In the genomic region with DNA sequence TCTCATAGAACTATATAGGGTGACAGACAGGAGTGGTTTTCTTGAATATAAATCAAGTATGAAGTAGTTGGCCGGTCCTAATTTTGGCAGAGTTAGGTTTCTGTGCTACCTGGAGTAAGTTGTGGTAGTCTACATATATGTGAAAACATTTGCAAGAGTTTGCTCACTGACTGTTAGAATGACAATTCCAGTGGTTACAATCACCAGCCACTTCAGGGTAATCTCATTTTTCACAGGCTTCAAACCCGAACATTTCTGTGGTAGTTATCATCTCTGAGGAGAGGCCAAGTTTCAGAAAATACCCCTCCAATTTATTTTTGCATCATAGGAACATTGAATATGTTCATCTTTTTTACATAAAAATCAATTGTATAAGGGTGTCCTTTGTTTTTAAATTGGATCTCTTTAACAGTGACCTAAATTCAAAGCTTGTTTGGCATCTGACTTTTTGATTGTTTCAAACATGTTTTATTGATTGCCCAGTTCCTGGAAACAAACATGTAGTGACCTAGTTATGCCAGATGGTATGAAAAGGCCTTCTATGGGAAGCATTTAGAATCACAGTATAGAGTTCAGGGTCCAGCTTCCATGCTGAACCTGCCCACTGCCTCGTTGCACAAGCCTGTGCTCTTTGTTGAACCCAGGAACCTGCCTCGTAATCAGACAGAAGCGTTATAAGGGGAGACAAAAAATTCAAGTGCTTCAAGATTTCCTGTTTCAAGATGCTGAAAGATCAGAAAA, we compare ENCODE assay signal across 2 cellular contexts.
TF ChIP-seq lines count a peak whose summit lies in the region.

No MANE protein-coding gene starts in this region.

TF ChIP-seq in IMR-90, 13 proteins besides CTCF, POLR2A, EP300 and RAD21:
- TF ChIP-seq SMC3 (IDR thresholded peaks at IDR 0.05; ENCODE audit: low read depth, low read length), result no peak
- TF ChIP-seq, protein P1, sequence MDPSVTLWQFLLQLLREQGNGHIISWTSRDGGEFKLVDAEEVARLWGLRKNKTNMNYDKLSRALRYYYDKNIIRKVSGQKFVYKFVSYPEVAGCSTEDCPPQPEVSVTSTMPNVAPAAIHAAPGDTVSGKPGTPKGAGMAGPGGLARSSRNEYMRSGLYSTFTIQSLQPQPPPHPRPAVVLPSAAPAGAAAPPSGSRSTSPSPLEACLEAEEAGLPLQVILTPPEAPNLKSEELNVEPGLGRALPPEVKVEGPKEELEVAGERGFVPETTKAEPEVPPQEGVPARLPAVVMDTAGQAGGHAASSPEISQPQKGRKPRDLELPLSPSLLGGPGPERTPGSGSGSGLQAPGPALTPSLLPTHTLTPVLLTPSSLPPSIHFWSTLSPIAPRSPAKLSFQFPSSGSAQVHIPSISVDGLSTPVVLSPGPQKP (IDR thresholded peaks at IDR 0.05; ENCODE audit: borderline replicate concordance, low read depth, low read length), result no peak
- TF ChIP-seq BHLHE40 (IDR thresholded peaks at IDR 0.05; ENCODE audit: low read depth, low read length), result no peak
- no peak for TF ChIP-seq FOS (IDR thresholded peaks at IDR 0.05; ENCODE audit: low read depth, low read length)
- TF ChIP-seq MXI1 (IDR thresholded peaks at IDR 0.05; ENCODE audit: borderline replicate concordance, low read depth, low read length), result no peak
- TF ChIP-seq RFX5 (IDR thresholded peaks at IDR 0.05; ENCODE audit: low read depth, low read length), result no peak
- no peak for TF ChIP-seq CEBPB (IDR thresholded peaks at IDR 0.05; ENCODE audit: low read depth, low read length)
- no peak for TF ChIP-seq NFE2L2 (IDR thresholded peaks at IDR 0.05; ENCODE audit: low read depth, low read length)
- TF ChIP-seq MAZ (IDR thresholded peaks at IDR 0.05; ENCODE audit: borderline replicate concordance, low read depth, low read length), result no peak
- no peak for TF ChIP-seq MAFK (IDR thresholded peaks at IDR 0.05; ENCODE audit: low read depth, low read length)

TF ChIP-seq in liver, 16 proteins besides CTCF, POLR2A, EP300 and RAD21:
- peak; percentile 95 for TF ChIP-seq HNF4A (conservative IDR thresholded peaks at IDR 0.05)
- TF ChIP-seq TAF1 (conservative IDR thresholded peaks at IDR 0.05), result no peak
- peak; percentile 64 for TF ChIP-seq ZBTB33 (IDR thresholded peaks at IDR 0.05)
- TF ChIP-seq SP1 (IDR thresholded peaks at IDR 0.05), result peak; percentile 92
- TF ChIP-seq, protein P2, sequence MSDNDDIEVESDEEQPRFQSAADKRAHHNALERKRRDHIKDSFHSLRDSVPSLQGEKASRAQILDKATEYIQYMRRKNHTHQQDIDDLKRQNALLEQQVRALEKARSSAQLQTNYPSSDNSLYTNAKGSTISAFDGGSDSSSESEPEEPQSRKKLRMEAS (IDR thresholded peaks at IDR 0.05), result peak; percentile 38
- no peak for TF ChIP-seq FOXA1 (IDR thresholded peaks at IDR 0.05)
- TF ChIP-seq, protein P3, sequence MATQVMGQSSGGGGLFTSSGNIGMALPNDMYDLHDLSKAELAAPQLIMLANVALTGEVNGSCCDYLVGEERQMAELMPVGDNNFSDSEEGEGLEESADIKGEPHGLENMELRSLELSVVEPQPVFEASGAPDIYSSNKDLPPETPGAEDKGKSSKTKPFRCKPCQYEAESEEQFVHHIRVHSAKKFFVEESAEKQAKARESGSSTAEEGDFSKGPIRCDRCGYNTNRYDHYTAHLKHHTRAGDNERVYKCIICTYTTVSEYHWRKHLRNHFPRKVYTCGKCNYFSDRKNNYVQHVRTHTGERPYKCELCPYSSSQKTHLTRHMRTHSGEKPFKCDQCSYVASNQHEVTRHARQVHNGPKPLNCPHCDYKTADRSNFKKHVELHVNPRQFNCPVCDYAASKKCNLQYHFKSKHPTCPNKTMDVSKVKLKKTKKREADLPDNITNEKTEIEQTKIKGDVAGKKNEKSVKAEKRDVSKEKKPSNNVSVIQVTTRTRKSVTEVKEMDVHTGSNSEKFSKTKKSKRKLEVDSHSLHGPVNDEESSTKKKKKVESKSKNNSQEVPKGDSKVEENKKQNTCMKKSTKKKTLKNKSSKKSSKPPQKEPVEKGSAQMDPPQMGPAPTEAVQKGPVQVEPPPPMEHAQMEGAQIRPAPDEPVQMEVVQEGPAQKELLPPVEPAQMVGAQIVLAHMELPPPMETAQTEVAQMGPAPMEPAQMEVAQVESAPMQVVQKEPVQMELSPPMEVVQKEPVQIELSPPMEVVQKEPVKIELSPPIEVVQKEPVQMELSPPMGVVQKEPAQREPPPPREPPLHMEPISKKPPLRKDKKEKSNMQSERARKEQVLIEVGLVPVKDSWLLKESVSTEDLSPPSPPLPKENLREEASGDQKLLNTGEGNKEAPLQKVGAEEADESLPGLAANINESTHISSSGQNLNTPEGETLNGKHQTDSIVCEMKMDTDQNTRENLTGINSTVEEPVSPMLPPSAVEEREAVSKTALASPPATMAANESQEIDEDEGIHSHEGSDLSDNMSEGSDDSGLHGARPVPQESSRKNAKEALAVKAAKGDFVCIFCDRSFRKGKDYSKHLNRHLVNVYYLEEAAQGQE (IDR thresholded peaks at IDR 0.05), result peak; percentile 34
- TF ChIP-seq EGR1 (IDR thresholded peaks at IDR 0.05; ENCODE audit: low read depth in 2 of 2), result no peak
- TF ChIP-seq GABPA (IDR thresholded peaks at IDR 0.05 in 1 of 2, conservative IDR thresholded peaks at IDR 0.05 in 1 of 2), result no peak
- TF ChIP-seq NR2F2 (IDR thresholded peaks at IDR 0.05), result peak; percentile 14
- TF ChIP-seq FOXA2 (IDR thresholded peaks at IDR 0.05), result no peak
- peak; percentile 83 for TF ChIP-seq HNF4G (IDR thresholded peaks at IDR 0.05)
- peak; percentile 50 for TF ChIP-seq YY1 (IDR thresholded peaks at IDR 0.05)
- peak in 1 of 2 donors; percentile 57 for TF ChIP-seq JUND (IDR thresholded peaks at IDR 0.05)
- TF ChIP-seq RXRA (IDR thresholded peaks at IDR 0.05), result peak; percentile 79 to 85
- TF ChIP-seq ATF3 (IDR thresholded peaks at IDR 0.05), result peak; percentile 28
